5 cellular contexts compared by ENCODE assay signal in the genomic region with DNA sequence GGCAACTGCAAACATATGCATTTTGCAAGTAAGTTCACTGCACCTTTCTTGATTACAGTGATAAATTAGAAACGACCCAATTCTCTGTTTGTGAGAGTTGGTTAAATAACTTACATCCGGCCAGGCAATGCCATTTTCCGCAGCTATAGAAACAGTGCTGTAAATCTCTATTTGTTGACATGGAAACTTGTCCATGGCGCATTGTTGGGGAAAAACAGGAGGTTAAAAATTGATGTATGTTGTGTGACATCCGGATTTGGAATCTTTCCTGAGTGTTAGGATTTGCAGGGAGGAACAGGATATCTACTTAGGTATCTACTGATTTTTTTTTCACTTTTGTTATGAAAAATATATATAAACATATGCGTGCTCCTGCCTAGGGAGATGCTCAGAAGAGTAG.
"Had no signal": no experiment of that assay in that cellular context is flagged by ENCODE, and none has a peak within 500 bp of the region (broad histone marks: within the 10 kb centered on the region; RNA-seq: fewer than 3 reads in every experiment).

No MANE protein-coding gene starts in this region.

- DNase-seq: H9, HCEC 1CT, IMR-90 had no signal

- ATAC-seq: GM23338, K562 had no signal

- H3K4me3 ChIP-seq: GM23338, K562 had no signal
